Comparison of ENCODE assay signal across 15 cellular contexts in the genomic region with DNA sequence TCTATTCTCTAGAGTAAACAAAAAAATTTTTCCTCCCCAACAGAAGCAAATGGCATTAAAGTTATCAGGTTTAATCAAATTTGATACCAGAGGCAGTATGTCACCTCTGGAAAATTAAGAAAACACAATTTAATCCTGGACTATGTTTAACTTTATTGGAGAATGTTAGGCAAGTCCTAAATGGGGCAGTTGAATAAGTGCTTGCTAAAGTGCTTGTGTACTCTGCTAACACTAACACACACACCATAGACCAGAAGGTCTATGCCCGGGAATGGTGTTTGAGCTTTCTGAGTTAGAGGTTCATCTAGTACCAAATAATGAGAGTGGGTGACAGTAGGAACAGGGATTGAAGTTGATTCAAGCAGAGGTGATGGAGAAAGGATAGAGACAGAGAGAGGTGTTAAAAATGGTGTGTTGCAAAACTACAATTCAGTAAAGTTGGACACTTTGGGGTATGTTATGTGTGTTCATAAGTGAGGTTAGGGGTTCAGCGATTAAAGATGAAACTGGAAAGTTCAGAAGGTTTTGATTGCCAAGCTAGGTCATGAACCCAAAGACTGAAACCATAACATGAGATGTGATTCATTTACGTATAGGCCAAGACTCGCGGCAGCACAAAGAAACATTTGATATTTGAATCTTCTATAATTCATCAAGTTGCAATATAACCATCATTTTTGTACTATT. TPM values are rescaled to one million over a fixed set of nuclear protein-coding genes. Genes with fewer than 3 reads are reported as not detected.
A peak's percentile ranks its signal among the peaks of the same experiment; 100 is the strongest.
DNase-seq lines count a peak whose midpoint lies in the region; ATAC-seq and TF ChIP-seq lines count a peak whose summit lies in the region.
"Had no signal": no experiment of that assay in that cellular context is flagged by ENCODE, and none has a peak within 500 bp of the region (broad histone marks: within the 10 kb centered on the region; RNA-seq: fewer than 3 reads in every experiment).

No MANE protein-coding gene starts in this region.

- DNase-seq in GM10266 (ENCODE audit: extremely low spot score) (peak; percentile 59), NCI-H2227 treated with DMSO at 0.1 percent for 48 hours (lab: John Stamatoyannopoulos, UW) (no peak), BE2C (no peak), left ventricle myocardium superior (no peak)
- no peak for DNase-seq in activated T-helper 2 cell treated with anti-CD3 and anti-CD28 coated beads, Interferon-gamma antibody, Interleukin-2, Interleukin-4, amounts not matched to agents 10 μg/mL and 5 μg/mL and 100 μg/mL, durations not matched to agents 14 hours and 24 hours and 36 hours (ENCODE audit: low spot score)
- DNase-seq: dorsolateral prefrontal cortex, NCI-H2029 treated with DMSO at 0.1 percent for 48 hours, ovary, PC-3 had no signal

- ATAC-seq in GM18868 (IDR thresholded peaks at IDR 0.05; ENCODE audit: unreplicated experiment) (peak; percentile 56), HG02885 (IDR thresholded peaks at IDR 0.05; ENCODE audit: poor library complexity, unreplicated experiment) (peak; percentile 68), HG02763 (IDR thresholded peaks at IDR 0.05; ENCODE audit: unreplicated experiment) (no peak), left ventricle myocardium superior (no peak)
- ATAC-seq: gastroesophageal sphincter, PC-3 had no signal

- no peaks in the 10 kb centered on the region for H3K27me3 ChIP-seq in BE2C
- H3K27me3 ChIP-seq: dorsolateral prefrontal cortex, gastroesophageal sphincter, ovary had no signal

- H3K27ac Mint-ChIP-seq in activated T-helper 2 cell treated with anti-CD3 and anti-CD28 coated beads, Interferon-gamma antibody, Interleukin-2, Interleukin-4, amounts not matched to agents 10 μg/mL and 5 μg/mL and 100 μg/mL, durations not matched to agents 14 hours and 24 hours and 36 hours = peak overlapping the region; percentile 23
- H3K27ac Mint-ChIP-seq: activated naive CD8-positive, alpha-beta T cell; CD14-positive monocyte had no signal

- no peaks in the 10 kb centered on the region for H3K9me3 ChIP-seq in BE2C
- H3K9me3 ChIP-seq: gastroesophageal sphincter, ovary had no signal

- H3K4me1 Mint-ChIP-seq in activated T-helper 2 cell treated with anti-CD3 and anti-CD28 coated beads, Interferon-gamma antibody, Interleukin-2, Interleukin-4, amounts not matched to agents 10 μg/mL and 5 μg/mL and 100 μg/mL, durations not matched to agents 14 hours and 24 hours and 36 hours (ENCODE audit: low read depth) = peaks cover 28% of the 10 kb centered on the region

- intact Hi-C loops in activated T-helper 2 cell treated with anti-CD3 and anti-CD28 coated beads, Interferon-gamma antibody, Interleukin-2, Interleukin-4, amounts not matched to agents 10 μg/mL and 5 μg/mL and 100 μg/mL, durations not matched to agents 14 hours and 24 hours and 36 hours (cut with micrococcal nuclease) = loop anchor here (1.0 to 5.0 kb wide), 3 partner anchors 80 to 159 kb away; no protein-coding TSS in a partner anchor
- intact Hi-C loops in left ventricle myocardium superior (cut with micrococcal nuclease) = no loop called here

- H3K4me1 ChIP-seq in BE2C = no peaks in the 10 kb centered on the region
- H3K4me1 ChIP-seq: gastroesophageal sphincter had no signal

- H3K36me3 Mint-ChIP-seq in activated T-helper 2 cell treated with anti-CD3 and anti-CD28 coated beads, Interferon-gamma antibody, Interleukin-2, Interleukin-4, amounts not matched to agents 10 μg/mL and 5 μg/mL and 100 μg/mL, durations not matched to agents 14 hours and 24 hours and 36 hours (ENCODE audit: low read depth) = no peaks in the 10 kb centered on the region
- H3K36me3 Mint-ChIP-seq: activated naive CD8-positive, alpha-beta T cell had no signal

- no peak overlapping the region for H3K4me3 ChIP-seq in BE2C (ENCODE audit: low read depth, low read length)
- H3K4me3 ChIP-seq: dorsolateral prefrontal cortex, gastroesophageal sphincter, ovary had no signal

- H3K36me3 ChIP-seq in BE2C = no peaks in the 10 kb centered on the region
- H3K36me3 ChIP-seq: gastroesophageal sphincter, ovary had no signal

- H3K4me3 Mint-ChIP-seq in activated T-helper 2 cell treated with anti-CD3 and anti-CD28 coated beads, Interferon-gamma antibody, Interleukin-2, Interleukin-4, amounts not matched to agents 10 μg/mL and 5 μg/mL and 100 μg/mL, durations not matched to agents 14 hours and 24 hours and 36 hours (ENCODE audit: low read depth) = no peak overlapping the region
- H3K4me3 Mint-ChIP-seq: activated naive CD8-positive, alpha-beta T cell; CD14-positive monocyte had no signal

- H3K9me3 Mint-ChIP-seq in activated T-helper 2 cell treated with anti-CD3 and anti-CD28 coated beads, Interferon-gamma antibody, Interleukin-2, Interleukin-4, amounts not matched to agents 10 μg/mL and 5 μg/mL and 100 μg/mL, durations not matched to agents 14 hours and 24 hours and 36 hours = no peaks in the 10 kb centered on the region

- no peaks in the 10 kb centered on the region for H3K27me3 Mint-ChIP-seq in activated T-helper 2 cell treated with anti-CD3 and anti-CD28 coated beads, Interferon-gamma antibody, Interleukin-2, Interleukin-4, amounts not matched to agents 10 μg/mL and 5 μg/mL and 100 μg/mL, durations not matched to agents 14 hours and 24 hours and 36 hours (ENCODE audit: low read depth)
- H3K27me3 Mint-ChIP-seq: activated naive CD8-positive, alpha-beta T cell had no signal

- TF ChIP-seq CTCF in GM10266 (IDR thresholded peaks at IDR 0.05; ENCODE audit: control insufficient read depth, insufficient read depth, low read depth, missing control alignments) (no peak), BE2C (IDR thresholded peaks at IDR 0.05; ENCODE audit: low read depth, low read length) (no peak)

RNA-seq across cellular contexts. Expression of gene PEX13, which starts 40.5 kb away (rescaled TPM):
- total RNA-seq in activated T-helper 2 cell treated with anti-CD3 and anti-CD28 coated beads, Interferon-gamma antibody, Interleukin-2, Interleukin-4, amounts not matched to agents 10 μg/mL and 5 μg/mL and 100 μg/mL, durations not matched to agents 14 hours and 24 hours and 36 hours = 17.9 and 21.6 TPM in 2 replicates
- polyA plus RNA-seq in BE2C (2012; ENCODE audit: insufficient read depth, insufficient read length, low read depth) = 8.6 TPM
- total RNA-seq in left ventricle myocardium superior = 25.7 TPM

RNA-seq across cellular contexts. Expression of gene PUS10, which starts 41.0 kb away (rescaled TPM):
- total RNA-seq in activated T-helper 2 cell treated with anti-CD3 and anti-CD28 coated beads, Interferon-gamma antibody, Interleukin-2, Interleukin-4, amounts not matched to agents 10 μg/mL and 5 μg/mL and 100 μg/mL, durations not matched to agents 14 hours and 24 hours and 36 hours = 7.4 TPM in 2 replicates
- polyA plus RNA-seq in BE2C (2012; ENCODE audit: insufficient read depth, insufficient read length, low read depth) = 3.8 TPM
- total RNA-seq in left ventricle myocardium superior = 5.5 TPM

Comparison
In these comparisons a context has a peak if more than half of its experiments do, and no peak if none do; other contexts are left out.
1. ATAC-seq: peak in GM18868 (single experiment) and HG02885 (single experiment); none in HG02763 (single experiment) and left ventricle myocardium superior (single experiment).